ENCODE assay signal across 14 cellular contexts in the genomic region with DNA sequence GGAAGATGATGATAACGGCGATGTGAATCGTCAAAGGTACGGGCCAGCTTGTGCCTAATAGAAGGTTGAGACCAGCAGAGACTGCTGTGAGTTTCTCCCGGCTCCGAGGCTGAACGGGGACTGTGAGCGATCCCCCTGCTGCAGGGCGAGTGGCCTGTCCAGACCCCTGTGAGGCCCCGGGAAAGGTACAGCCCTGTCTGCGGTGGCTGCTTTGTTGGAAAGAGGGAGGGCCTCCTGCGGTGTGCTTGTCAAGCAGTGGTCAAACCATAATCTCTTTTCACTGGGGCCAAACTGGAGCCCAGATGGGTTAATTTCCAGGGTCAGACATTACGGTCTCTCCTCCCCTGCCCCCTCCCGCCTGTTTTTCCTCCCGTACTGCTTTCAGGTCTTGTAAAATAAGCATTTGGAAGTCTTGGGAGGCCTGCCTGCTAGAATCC. TPM values are rescaled to one million over a fixed set of nuclear protein-coding genes. Genes with fewer than 3 reads are reported as not detected.
DNase-seq lines count a peak whose midpoint lies in the region; ATAC-seq, FAIRE-seq and TF ChIP-seq lines count a peak whose summit lies in the region.
"Had no signal": no experiment of that assay in that cellular context is flagged by ENCODE, and none has a peak within 500 bp of the region (broad histone marks: within the 10 kb centered on the region; RNA-seq: fewer than 3 reads in every experiment).

No MANE protein-coding gene starts in this region.

- no peak overlapping the region for H3K4me3 ChIP-seq in BLaER1
- peak overlapping the region; percentile 93 for H3K4me3 ChIP-seq in SJSA1
- peak overlapping the region; percentile 79 for H3K4me3 ChIP-seq in fibroblast of the aortic adventitia (ENCODE audit: low read depth, low read length)
- H3K4me3 ChIP-seq in ovary: peak overlapping the region; percentile 77

- TF ChIP-seq EP300 in ovary (IDR thresholded peaks at IDR 0.05): no peak

- FAIRE-seq in D721Med (lab: Jason Lieb, UNC): no peak

- no peak overlapping the region for H3K9ac ChIP-seq in BLaER1
- H3K9ac ChIP-seq: KMS-11 had no signal

- no peaks in the 10 kb centered on the region for H3K36me3 ChIP-seq in BLaER1
- peaks cover 48% of the 10 kb centered on the region for H3K36me3 ChIP-seq in SJSA1
- H3K36me3 ChIP-seq in ovary: no peaks in the 10 kb centered on the region

- H3K27me3 ChIP-seq in BLaER1 (peaks cover 56% of the 10 kb centered on the region), SJSA1 (replicated peaks) (no peaks in the 10 kb centered on the region), ovary (no peaks in the 10 kb centered on the region)

- H3K4me1 ChIP-seq in BLaER1: peaks cover 44% of the 10 kb centered on the region
- H3K4me1 ChIP-seq in SJSA1 (replicated peaks): peaks cover 61% of the 10 kb centered on the region
- peaks cover 18% of the 10 kb centered on the region for H3K4me1 ChIP-seq in ovary (ENCODE audit: insufficient read depth)

- H3K9me3 ChIP-seq in BLaER1 (no peaks in the 10 kb centered on the region), SJSA1 (replicated peaks) (no peaks in the 10 kb centered on the region; the same call in 1 of the 2 replicates), ovary (no peaks in the 10 kb centered on the region)

- TF ChIP-seq CTCF in fibroblast of the aortic adventitia (IDR thresholded peaks at IDR 0.05; ENCODE audit: insufficient read depth, low read length) (no peak), ovary (IDR thresholded peaks at IDR 0.05) (no peak), omental fat pad (IDR thresholded peaks at IDR 0.05) (no peak), D721Med (IDR thresholded peaks at IDR 0.05; ENCODE audit: insufficient read depth, missing control alignments) (no peak)

- intact Hi-C loops in ovary (cut with DNase I) (loop anchor here (2.0 to 10.0 kb wide), 6 partner anchors 136 to 234 kb away; no protein-coding TSS in a partner anchor), posterior cingulate gyrus (cut with DNase I) (loop anchor here (5.0 kb wide), 1 partner anchor 141 kb away; no protein-coding TSS in a partner anchor)

- peaks cover 18% of the 10 kb centered on the region for H4K20me1 ChIP-seq in BLaER1

- TF ChIP-seq POLR2A in ovary (IDR thresholded peaks at IDR 0.05): no peak

- H3K4me2 ChIP-seq in BLaER1: peak overlapping the region; percentile 11; the same call in 1 of the 2 replicates
- H3K4me2 ChIP-seq: KMS-11 had no signal

- H3K27ac ChIP-seq in BLaER1: no peak overlapping the region
- H3K27ac ChIP-seq in SJSA1: peak overlapping the region; percentile 87
- H3K27ac ChIP-seq in ovary: peak overlapping the region; percentile 27 to 56
- H3K27ac ChIP-seq: KMS-11 had no signal

- WGBS in ovary, 3 donors: 17 to 30% (median 20%) methylated on average over 15 of the region's 15 CpGs

- no peak for ATAC-seq in omental fat pad (ENCODE audit: low FRiP score)
- ATAC-seq: stimulated activated effector memory CD8-positive, alpha-beta T cell treated with anti-CD3 and anti-CD28 coated beads, Interleukin-12 subunit alpha, Interleukin-12 subunit beta, amount 100 ng/mL, for 72 hours had no signal

- peak in 1 of 2 experiments; percentile 51 for DNase-seq in SJSA1 (ENCODE audit: low read depth in 1 of 2, low spot score in 2 of 2)
- peak; percentile 23 for DNase-seq in fibroblast of the aortic adventitia (ENCODE audit: low read depth)
- DNase-seq in ovary: peak; percentile 28 to 55 (median 33)
- DNase-seq in omental fat pad (ENCODE audit: low spot score): no peak
- no peak for DNase-seq in D721Med (ENCODE audit: insufficient read length, low spot score)
- DNase-seq in NCI-H748 treated with DMSO at 0.1 percent for 48 hours (lab: John Stamatoyannopoulos, UW): no peak
- DNase-seq in posterior cingulate gyrus: no peak
- DNase-seq: activated CD4-positive, CD25-positive, alpha-beta regulatory T cell; activated naive CD4-positive, alpha-beta T cell treated with anti-CD3 and anti-CD28 coated beads, Interleukin-2, amount 10 ng/mL, durations not matched to agents 7 days and 5 days; CD4-positive, alpha-beta memory T cell; NK-92 treated with Interleukin-12 subunit alpha and Interleukin-12 subunit beta, amount 100 ng/mL, for 24 hours had no signal

RNA-seq across cellular contexts. Expression of gene FZD7, which starts 3.0 kb away (rescaled TPM):
- 77.8 and 90.7 TPM in 2 replicates for total RNA-seq in SJSA1 (2014; rRNA removed; shearing (Covaris generic))
- total RNA-seq in fibroblast of the aortic adventitia (ENCODE audit: low replicate concordance) (35.8 and 40.4 TPM in 2 replicates), ovary (10 to 100 TPM; 18.4 to 56.3 (median 35.9) TPM), omental fat pad (10 to 100 TPM in 2 of 4 donors, 1 to 10 TPM in 2; 3.8 to 24.7 (median 10.1) TPM)
- 10 to 100 TPM; 26.8 to 34.8 TPM for polyA plus RNA-seq in ovary
- polyA plus RNA-seq: CD4-positive, alpha-beta memory T cell had no signal

RNA-seq across cellular contexts. Expression of gene KIAA2012, which starts 36.4 kb away (rescaled TPM):
- total RNA-seq in SJSA1 (2014; rRNA removed; shearing (Covaris generic)): 0.03 TPM in 1 of 2 replicates, not detected in the other
- total RNA-seq in fibroblast of the aortic adventitia (ENCODE audit: low replicate concordance): not detected in 2 replicates
- total RNA-seq in ovary: 1 to 10 TPM in 1 of 7 donors, under 1 TPM in 4, not detected in 2; 0.24 to 5.2 (median 0.60) TPM
- polyA plus RNA-seq in ovary: under 1 TPM; 0.05 to 0.10 TPM
- total RNA-seq in omental fat pad: under 1 TPM in 2 of 4 donors, not detected in 2; 0.06 to 0.09 TPM
- total RNA-seq: CD4-positive, alpha-beta memory T cell had no signal
- polyA plus RNA-seq: CD4-positive, alpha-beta memory T cell had no signal

Comparison
In these comparisons a context has a peak if more than half of its experiments do, and no peak if none do; other contexts are left out.
1. DNase-seq: peak in fibroblast of the aortic adventitia (single experiment) and ovary (5 of 5); none in omental fat pad (single experiment), D721Med (single experiment), NCI-H748 treated with DMSO at 0.1 percent for 48 hours (single experiment) and posterior cingulate gyrus (0 of 10).